9 cellular contexts compared by ENCODE assay signal in the genomic region with DNA sequence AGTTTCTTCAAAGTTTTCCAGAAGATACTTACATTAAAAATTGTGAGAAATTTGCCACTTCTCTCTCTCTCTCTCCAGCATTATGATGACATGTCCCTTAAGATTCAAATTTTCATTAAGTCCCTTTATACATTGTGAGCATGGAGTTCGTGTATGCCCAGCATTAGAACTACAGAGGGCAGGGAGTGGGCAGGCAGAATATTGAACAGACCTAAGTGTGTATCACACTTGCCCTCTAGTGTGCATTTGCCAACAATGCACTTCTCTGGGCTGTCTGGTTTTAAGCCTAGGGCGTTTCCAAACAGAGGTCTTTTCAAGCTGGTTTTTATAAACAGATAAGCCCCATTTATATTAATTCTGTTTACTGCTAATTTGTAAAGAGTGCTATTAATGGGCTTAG. TPM values are rescaled to one million over a fixed set of nuclear protein-coding genes. Genes with fewer than 3 reads are reported as not detected.
DNase-seq lines count a peak whose midpoint lies in the region; ATAC-seq and TF ChIP-seq lines count a peak whose summit lies in the region.
"Had no signal": no experiment of that assay in that cellular context is flagged by ENCODE, and none has a peak within 500 bp of the region (broad histone marks: within the 10 kb centered on the region; RNA-seq: fewer than 3 reads in every experiment).

No MANE protein-coding gene starts in this region.

- H3K27me3 Mint-ChIP-seq in MCF 10A (ENCODE audit: insufficient read depth, unreplicated experiment), result no peaks in the 10 kb centered on the region

- BruUV-seq in MCF 10A (replicated peaks; lab: Mats Ljungman, UMichigan), result no TSS peak

- H3K27ac ChIP-seq in tibial nerve, result peak overlapping the region; percentile 10 to 70 (median 40)

- CTCF ChIA-PET in MCF 10A (lab: Yijun Ruan, JAX), result interaction anchor here (0.5 to 3.2 kb wide), 11 partner anchors 9 to 736 kb away, joined by 3 to 14 read pairs (median 3); no protein-coding TSS in a partner anchor

- POLR2A ChIA-PET in MCF 10A (lab: Yijun Ruan, JAX), result interaction anchor here (1.1 kb wide), 1 partner anchor 20 kb away, joined by 3 read pairs; no protein-coding TSS in a partner anchor

- H3K4me3 ChIP-seq in tibial nerve, result peak overlapping the region in 1 of 4 donors; percentile 3

- peaks cover 7% of the 10 kb centered on the region for H3K36me3 Mint-ChIP-seq in MCF 10A (ENCODE audit: insufficient read depth, unreplicated experiment)
- H3K36me3 Mint-ChIP-seq: activated naive CD4-positive, alpha-beta T cell treated with anti-CD3 and anti-CD28 coated beads, Interleukin-2, amount 50 U/mL, for 24 hours had no signal

- no peaks in the 10 kb centered on the region for H3K27me3 ChIP-seq in tibial nerve

- no peaks in the 10 kb centered on the region for H3K9me3 Mint-ChIP-seq in MCF 10A (ENCODE audit: unreplicated experiment)
- H3K9me3 Mint-ChIP-seq: activated naive CD4-positive, alpha-beta T cell treated with anti-CD3 and anti-CD28 coated beads, Interleukin-2, amount 50 U/mL, for 24 hours had no signal

- peaks cover 0 to 11% (median 0%) of the 10 kb centered on the region in 4 donors for H3K4me1 ChIP-seq in tibial nerve

- 2 to 5% methylated on average over 2 of the region's 2 CpGs for WGBS in tibial nerve, 2 donors

- TF ChIP-seq POLR2A in tibial nerve (IDR thresholded peaks at IDR 0.05), result no peak

- H3K4me1 Mint-ChIP-seq in MCF 10A (ENCODE audit: insufficient read depth, unreplicated experiment), result peaks cover 6% of the 10 kb centered on the region
- H3K4me1 Mint-ChIP-seq: activated naive CD4-positive, alpha-beta T cell treated with anti-CD3 and anti-CD28 coated beads, Interleukin-2, amount 50 U/mL, for 24 hours had no signal

- H3K9me3 ChIP-seq in tibial nerve, result no peaks in the 10 kb centered on the region

- no peak for TF ChIP-seq EP300 in tibial nerve (IDR thresholded peaks at IDR 0.05)

- ATAC-seq in HG03095 (IDR thresholded peaks at IDR 0.05; ENCODE audit: unreplicated experiment), result peak; percentile 90

- peaks cover 0 to 3% (median 0%) of the 10 kb centered on the region in 3 donors for H3K36me3 ChIP-seq in tibial nerve

- DNase-seq in Daoy (ENCODE audit: low read depth) (peak; percentile 66), GM19238 (ENCODE audit: insufficient read length, low spot score) (peak; percentile 7), NCI-H69 (lab: John Stamatoyannopoulos, UW) (peak; percentile 41), MCF 10A (ENCODE audit: unreplicated experiment) (peak; percentile 66), kidney glomerular epithelial cell (lab: John Stamatoyannopoulos, UW) (peak; percentile 38), tibial nerve (ENCODE audit: low spot score in 2 of 2) (peak in 1 of 2 donors; percentile 64)
- no peak for DNase-seq in activated CD4-positive, alpha-beta T cell treated with anti-CD3 and anti-CD28 coated beads, Interleukin-2, amount 50 U/mL, for 4 hours

- TF ChIP-seq CTCF in MCF 10A (IDR thresholded peaks at IDR 0.05; ENCODE audit: unreplicated experiment) (peak; percentile 63), tibial nerve (IDR thresholded peaks at IDR 0.05) (peak; percentile 46 to 76 (median 67))

- H3K27ac Mint-ChIP-seq in MCF 10A (ENCODE audit: low read depth, unreplicated experiment), result no peak overlapping the region
- H3K27ac Mint-ChIP-seq: activated naive CD4-positive, alpha-beta T cell treated with anti-CD3 and anti-CD28 coated beads, Interleukin-2, amount 50 U/mL, for 24 hours had no signal

- intact Hi-C loops in MCF 10A (cut with micrococcal nuclease), result loop anchor here (1.0 kb wide), 2 partner anchors 675 to 766 kb away; no protein-coding TSS in a partner anchor

- H3K4me3 Mint-ChIP-seq in MCF 10A (ENCODE audit: unreplicated experiment), result no peak overlapping the region
- H3K4me3 Mint-ChIP-seq: activated naive CD4-positive, alpha-beta T cell treated with anti-CD3 and anti-CD28 coated beads, Interleukin-2, amount 50 U/mL, for 24 hours had no signal

RNA-seq across cellular contexts. Expression of a gene that starts 28.3 kb away (rescaled TPM):
- total RNA-seq in Daoy (2014; rRNA removed; shearing (Covaris generic)), result 64.3 and 73.8 TPM in 2 replicates
- total RNA-seq in MCF 10A (2022) (79.7 and 117 TPM in 2 replicates), tibial nerve (10 to 100 TPM in 3 of 4 donors, 1 to 10 TPM in 1; 5.5 to 29.1 (median 15.7) TPM)

Comparison
In these comparisons a context has a peak if more than half of its experiments do, and no peak if none do; other contexts are left out.
1. DNase-seq: peak in Daoy (single experiment), GM19238 (single experiment), NCI-H69 (single experiment), MCF 10A (single experiment) and kidney glomerular epithelial cell (single experiment); none in activated CD4-positive, alpha-beta T cell treated with anti-CD3 and anti-CD28 coated beads, Interleukin-2, amount 50 U/mL, for 4 hours (0 of 2).